In genomic region chr11:75733346-75734107, GRCh38 we compare ENCODE assay signal across 12 cellular contexts. TPM values are rescaled to one million over a fixed set of nuclear protein-coding genes. Genes with fewer than 3 reads are reported as not detected.
DNase-seq lines count a peak whose midpoint lies in the region; ATAC-seq lines count a peak whose summit lies in the region.
"Had no signal": no experiment of that assay in that cellular context is flagged by ENCODE, and none has a peak within 500 bp of the region (broad histone marks: within the 10 kb centered on the region; RNA-seq: fewer than 3 reads in every experiment).

No MANE protein-coding gene starts in this region.

- H3K27ac Mint-ChIP-seq in activated CD4-positive, alpha-beta T cell treated with anti-CD3 and anti-CD28 coated beads for 36 hours = no peak overlapping the region
- H3K27ac Mint-ChIP-seq in stimulated activated naive B cell treated with anti-CD40 and anti-IgM and Interleukin-4, amounts not matched to agents 10 μg/mL and 1 μg/mL and 100 μg/mL, for 72 hours = no peak overlapping the region
- H3K27ac Mint-ChIP-seq in T-helper 17 cell = no peak overlapping the region

- H3K4me1 Mint-ChIP-seq in activated CD4-positive, alpha-beta T cell treated with anti-CD3 and anti-CD28 coated beads for 36 hours = no peaks in the 10 kb centered on the region
- H3K4me1 Mint-ChIP-seq in stimulated activated naive B cell treated with anti-CD40 and anti-IgM and Interleukin-4, amounts not matched to agents 10 μg/mL and 1 μg/mL and 100 μg/mL, for 72 hours = no peaks in the 10 kb centered on the region
- peaks cover 4% of the 10 kb centered on the region for H3K4me1 Mint-ChIP-seq in T-helper 17 cell

- DNase-seq in activated CD4-positive, alpha-beta T cell treated with anti-CD3 and anti-CD28 coated beads for 36 hours = peak; percentile 17
- no peak for DNase-seq in activated CD4-positive, alpha-beta T cell treated with anti-CD3 and anti-CD28 coated beads, Interleukin-2, amount 50 U/mL, for 1 hour
- peak; percentile 45 for DNase-seq in NCI-H510A treated with DMSO at 0.1 percent for 48 hours (lab: John Stamatoyannopoulos, UW)
- DNase-seq in right cardiac atrium = peak; percentile 18 to 62 (median 59)
- DNase-seq in stimulated activated naive B cell treated with anti-CD40 and anti-IgM and Interleukin-4, amounts not matched to agents 10 μg/mL and 1 μg/mL and 100 μg/mL, for 72 hours = no peak
- no peak for DNase-seq in T-helper 17 cell
- no peak for DNase-seq in cerebellar nuclear complex (lab: John Stamatoyannopoulos, UW)
- DNase-seq: activated CD4-positive, alpha-beta T cell treated with anti-CD3 and anti-CD28 coated beads for 4 hours; AML-193 had no signal

- peak overlapping the region; percentile 22 for H3K27ac ChIP-seq in right cardiac atrium (ENCODE audit: low read length)
- H3K27ac ChIP-seq: cardiac muscle cell, parathyroid adenoma had no signal

- POLR2A ChIA-PET in activated CD4-positive, alpha-beta T cell treated with anti-CD3 and anti-CD28 coated beads for 36 hours (lab: Charles Lee) = no interaction called here

- H3K9me3 ChIP-seq in right cardiac atrium (ENCODE audit: control insufficient read depth, low read length) = no peaks in the 10 kb centered on the region
- no peaks in the 10 kb centered on the region for H3K9me3 ChIP-seq in T-helper 17 cell (ENCODE audit: control insufficient read depth, low read length, poor library complexity, severe bottlenecking)

- peak; percentile 94 for ATAC-seq in activated CD4-positive, alpha-beta T cell treated with anti-CD3 and anti-CD28 coated beads for 36 hours
- peak; percentile 65 for ATAC-seq in right cardiac atrium
- ATAC-seq in stimulated activated naive B cell treated with anti-CD40 and anti-IgM and Interleukin-4, amounts not matched to agents 10 μg/mL and 1 μg/mL and 100 μg/mL, for 72 hours (replicated peaks) = peak; percentile 41 to 64
- ATAC-seq in T-helper 17 cell = no peak
- ATAC-seq in HG02571 (IDR thresholded peaks at IDR 0.05; ENCODE audit: unreplicated experiment) = no peak

- CTCF ChIA-PET in activated CD4-positive, alpha-beta T cell treated with anti-CD3 and anti-CD28 coated beads for 36 hours (lab: Charles Lee) = no interaction called here

- no peaks in the 10 kb centered on the region for H3K36me3 Mint-ChIP-seq in activated CD4-positive, alpha-beta T cell treated with anti-CD3 and anti-CD28 coated beads for 36 hours (ENCODE audit: low read depth)
- no peaks in the 10 kb centered on the region for H3K36me3 Mint-ChIP-seq in stimulated activated naive B cell treated with anti-CD40 and anti-IgM and Interleukin-4, amounts not matched to agents 10 μg/mL and 1 μg/mL and 100 μg/mL, for 72 hours
- H3K36me3 Mint-ChIP-seq in T-helper 17 cell (ENCODE audit: low read depth) = peaks cover 2% of the 10 kb centered on the region

- H3K4me1 ChIP-seq in right cardiac atrium (ENCODE audit: control insufficient read depth, insufficient read depth, low read length) = peaks cover 13% of the 10 kb centered on the region
- H3K4me1 ChIP-seq: parathyroid adenoma had no signal

- H3K4me3 Mint-ChIP-seq in activated CD4-positive, alpha-beta T cell treated with anti-CD3 and anti-CD28 coated beads for 36 hours = no peak overlapping the region
- no peak overlapping the region for H3K4me3 Mint-ChIP-seq in stimulated activated naive B cell treated with anti-CD40 and anti-IgM and Interleukin-4, amounts not matched to agents 10 μg/mL and 1 μg/mL and 100 μg/mL, for 72 hours
- H3K4me3 Mint-ChIP-seq in T-helper 17 cell = no peak overlapping the region

- intact Hi-C loops in activated CD4-positive, alpha-beta T cell treated with anti-CD3 and anti-CD28 coated beads for 36 hours (cut with DNase I, micrococcal nuclease) = no loop called here
- intact Hi-C loops in right cardiac atrium (cut with DNase I) = no loop called here

- WGBS in right cardiac atrium = 58% methylated on average over 6 of the region's 6 CpGs

- H3K27me3 Mint-ChIP-seq in activated CD4-positive, alpha-beta T cell treated with anti-CD3 and anti-CD28 coated beads for 36 hours = no peaks in the 10 kb centered on the region
- H3K27me3 Mint-ChIP-seq in stimulated activated naive B cell treated with anti-CD40 and anti-IgM and Interleukin-4, amounts not matched to agents 10 μg/mL and 1 μg/mL and 100 μg/mL, for 72 hours = peaks cover 17 to 21% of the 10 kb centered on the region in 2 donors
- H3K27me3 Mint-ChIP-seq in T-helper 17 cell = peaks cover 45% of the 10 kb centered on the region

- H3K4me3 ChIP-seq in right cardiac atrium (ENCODE audit: low read length) = no peak overlapping the region
- H3K4me3 ChIP-seq: cardiac muscle cell had no signal

- no peaks in the 10 kb centered on the region for H3K27me3 ChIP-seq in right cardiac atrium (ENCODE audit: control insufficient read depth, insufficient read depth)
- H3K27me3 ChIP-seq: cardiac muscle cell had no signal

- H3K9me3 Mint-ChIP-seq in activated CD4-positive, alpha-beta T cell treated with anti-CD3 and anti-CD28 coated beads for 36 hours (ENCODE audit: low read depth) = no peaks in the 10 kb centered on the region
- H3K9me3 Mint-ChIP-seq in stimulated activated naive B cell treated with anti-CD40 and anti-IgM and Interleukin-4, amounts not matched to agents 10 μg/mL and 1 μg/mL and 100 μg/mL, for 72 hours = no peaks in the 10 kb centered on the region

RNA-seq across cellular contexts. Expression of gene MOGAT2, which starts 15.9 kb away (rescaled TPM):
- total RNA-seq in activated CD4-positive, alpha-beta T cell treated with anti-CD3 and anti-CD28 coated beads for 36 hours = not detected
- total RNA-seq in right cardiac atrium = under 1 TPM in 1 of 4 donors, not detected in 3; 0.17 TPM
- polyA plus RNA-seq in right cardiac atrium = 0.11 TPM
- not detected for total RNA-seq in T-helper 17 cell
- polyA plus RNA-seq: cardiac muscle cell had no signal

RNA-seq across cellular contexts. Expression of gene DGAT2, which starts 35.1 kb away (rescaled TPM):
- 1 to 10 TPM; 1.4 to 1.5 TPM for total RNA-seq in activated CD4-positive, alpha-beta T cell treated with anti-CD3 and anti-CD28 coated beads for 36 hours
- 10 to 100 TPM in 2 of 4 donors, 1 to 10 TPM in 2; 5.7 to 18.0 (median 10.4) TPM for total RNA-seq in right cardiac atrium
- polyA plus RNA-seq in right cardiac atrium = 23.4 TPM
- total RNA-seq in T-helper 17 cell = 1 to 10 TPM in 1 of 2 donors, under 1 TPM in 1; 0.55 to 1.2 TPM

Comparison
In these comparisons a context has a peak if more than half of its experiments do, and no peak if none do; other contexts are left out.
1. DNase-seq: peak in activated CD4-positive, alpha-beta T cell treated with anti-CD3 and anti-CD28 coated beads for 36 hours (single experiment), NCI-H510A treated with DMSO at 0.1 percent for 48 hours (single experiment) and right cardiac atrium (3 of 3); none in activated CD4-positive, alpha-beta T cell treated with anti-CD3 and anti-CD28 coated beads, Interleukin-2, amount 50 U/mL, for 1 hour (single experiment), stimulated activated naive B cell treated with anti-CD40 and anti-IgM and Interleukin-4, amounts not matched to agents 10 μg/mL and 1 μg/mL and 100 μg/mL, for 72 hours (single experiment), T-helper 17 cell (0 of 3) and cerebellar nuclear complex (0 of 2).
2. ATAC-seq: peak in activated CD4-positive, alpha-beta T cell treated with anti-CD3 and anti-CD28 coated beads for 36 hours (single experiment), right cardiac atrium (2 of 2) and stimulated activated naive B cell treated with anti-CD40 and anti-IgM and Interleukin-4, amounts not matched to agents 10 μg/mL and 1 μg/mL and 100 μg/mL, for 72 hours (2 of 2); none in T-helper 17 cell (single experiment) and HG02571 (single experiment).